Comparison of ENCODE assay signal across 24 cellular contexts in the genomic region with DNA sequence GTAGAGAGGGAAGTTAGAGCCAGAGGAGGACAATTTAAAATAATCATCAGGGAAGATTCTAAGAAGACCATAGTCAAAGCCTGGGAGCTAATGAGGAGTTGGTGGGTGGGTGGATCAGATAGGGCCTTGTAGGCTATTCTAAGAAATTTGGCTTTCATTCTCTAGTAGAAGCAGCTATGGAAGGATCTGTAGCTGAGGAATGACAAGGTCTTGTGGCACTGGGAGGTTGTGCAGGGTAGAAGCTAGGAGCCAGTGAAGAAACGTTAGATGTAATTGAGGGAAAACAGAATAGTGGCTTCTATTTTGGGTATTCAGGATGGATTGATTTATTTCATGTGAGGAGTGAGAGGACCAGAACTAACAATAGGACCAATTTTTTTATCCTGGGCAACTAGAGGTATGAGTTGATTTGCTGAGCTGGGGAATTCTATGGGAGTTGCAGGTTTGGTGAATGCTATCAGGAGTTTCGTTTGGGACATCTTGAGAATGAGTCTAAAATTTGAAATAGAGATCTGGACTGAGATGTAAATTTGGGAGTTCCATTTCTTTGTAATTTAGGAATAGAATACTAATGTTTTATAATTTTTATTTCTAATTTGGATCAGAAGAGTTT.
"Had no signal": no experiment of that assay in that cellular context is flagged by ENCODE, and none has a peak within 500 bp of the region (broad histone marks: within the 10 kb centered on the region; RNA-seq: fewer than 3 reads in every experiment).

No MANE protein-coding gene starts in this region.

- H3K4me3 ChIP-seq: coronary artery, dorsolateral prefrontal cortex, esophagus squamous epithelium, gastrocnemius medialis, heart right ventricle, left lung, lower lobe of right lung, mucosa of descending colon had no signal

- H3K27ac ChIP-seq: coronary artery, dorsolateral prefrontal cortex, epithelial cell of prostate, esophagus squamous epithelium, gastrocnemius medialis, heart right ventricle, left lung, lower lobe of right lung had no signal

- H3K36me3 Mint-ChIP-seq: mesothelial cell of epicardium, naive B cell had no signal

- DNase-seq: dermis blood vessel endothelial cell; dorsolateral prefrontal cortex; effector CD4-positive, alpha-beta T cell; effector memory CD4-positive, alpha-beta T cell; erythroblast; esophagus squamous epithelium; foreskin fibroblast; foreskin melanocyte; gastrocnemius medialis; glutamatergic neuron; head of caudate nucleus; heart right ventricle; hippocampal formation; left cardiac atrium; left lung; left ventricle myocardium superior; lower lobe of right lung; mesenchymal stem cell; mucosa of descending colon; naive B cell had no signal

- H3K9me3 ChIP-seq: esophagus squamous epithelium, gastrocnemius medialis, heart right ventricle, left lung, lower lobe of right lung, mucosa of descending colon had no signal

- H3K36me3 ChIP-seq: esophagus squamous epithelium, gastrocnemius medialis, heart right ventricle, left lung, lower lobe of right lung had no signal

- H3K4me3 Mint-ChIP-seq: mesothelial cell of epicardium, naive B cell had no signal

- H3K27me3 Mint-ChIP-seq: naive B cell had no signal

- H3K9me3 Mint-ChIP-seq: mesothelial cell of epicardium had no signal

- H3K27ac Mint-ChIP-seq: mesothelial cell of epicardium, naive B cell had no signal

- H3K4me1 Mint-ChIP-seq: mesothelial cell of epicardium, naive B cell had no signal

- ATAC-seq: esophagus mucosa, gastrocnemius medialis, heart right ventricle, left cardiac atrium, left lung, left ventricle myocardium superior, lower lobe of right lung, mucosa of descending colon had no signal

- H3K4me1 ChIP-seq: esophagus squamous epithelium, gastrocnemius medialis, heart right ventricle, left lung, lower lobe of right lung had no signal

- H3K27me3 ChIP-seq: dorsolateral prefrontal cortex, esophagus squamous epithelium, gastrocnemius medialis, heart right ventricle, left lung had no signal
